ENCODE assay signal across 9 cellular contexts in genomic region chr3:134406331-134407246, GRCh38. TPM values are rescaled to one million over a fixed set of nuclear protein-coding genes. Genes with fewer than 3 reads are reported as not detected.
A peak's percentile ranks its signal among the peaks of the same experiment; 100 is the strongest.
DNase-seq lines count a peak whose midpoint lies in the region; ATAC-seq and TF ChIP-seq lines count a peak whose summit lies in the region.
"Had no signal": no experiment of that assay in that cellular context is flagged by ENCODE, and none has a peak within 500 bp of the region (broad histone marks: within the 10 kb centered on the region; RNA-seq: fewer than 3 reads in every experiment).

No MANE protein-coding gene starts in this region.

- CTCF ChIA-PET in MCF 10A (lab: Yijun Ruan, JAX), result interaction anchor here (0.7 kb wide), 1 partner anchor 99 kb away, joined by 3 read pairs; no protein-coding TSS in a partner anchor
- CTCF ChIA-PET in CD8-positive, alpha-beta T cell (lab: Charles Lee), result no interaction called here

- no peaks in the 10 kb centered on the region for H3K36me3 ChIP-seq in breast epithelium
- H3K36me3 ChIP-seq in suprapubic skin, result no peaks in the 10 kb centered on the region
- no peaks in the 10 kb centered on the region for H3K36me3 ChIP-seq in CD8-positive, alpha-beta T cell (ENCODE audit: insufficient read depth, low read length)

- peaks cover 0 to 3% of the 10 kb centered on the region in 2 donors for H3K4me1 ChIP-seq in breast epithelium
- H3K4me1 ChIP-seq in suprapubic skin, result peaks cover 14% of the 10 kb centered on the region
- no peaks in the 10 kb centered on the region for H3K4me1 ChIP-seq in CD8-positive, alpha-beta T cell (ENCODE audit: insufficient read depth, low read length)

- WGBS in suprapubic skin, result 10% methylated on average over 9 of the region's 64 CpGs

- H3K27ac ChIP-seq in breast epithelium (peak overlapping the region; percentile 4 to 34), suprapubic skin (no peak overlapping the region)
- H3K27ac ChIP-seq in CD8-positive, alpha-beta T cell (ENCODE audit: low read depth, low read length), result no peak overlapping the region
- H3K27ac ChIP-seq: PC-9 had no signal

- no peaks in the 10 kb centered on the region for H3K27me3 ChIP-seq in breast epithelium
- peaks cover 10% of the 10 kb centered on the region for H3K27me3 ChIP-seq in suprapubic skin
- no peaks in the 10 kb centered on the region for H3K27me3 ChIP-seq in CD8-positive, alpha-beta T cell (ENCODE audit: insufficient read depth, low read length)

- no peak for TF ChIP-seq POLR2A in breast epithelium (IDR thresholded peaks at IDR 0.05)
- TF ChIP-seq POLR2A in suprapubic skin (IDR thresholded peaks at IDR 0.05), result no peak

- no peaks in the 10 kb centered on the region for H3K4me1 Mint-ChIP-seq in MCF 10A (ENCODE audit: insufficient read depth, unreplicated experiment)
- no peaks in the 10 kb centered on the region for H3K4me1 Mint-ChIP-seq in CD8-positive, alpha-beta T cell (ENCODE audit: low read depth)

- no peaks in the 10 kb centered on the region for H3K27me3 Mint-ChIP-seq in MCF 10A (ENCODE audit: insufficient read depth, unreplicated experiment)
- H3K27me3 Mint-ChIP-seq in CD8-positive, alpha-beta T cell (ENCODE audit: low read depth), result peaks cover 59% of the 10 kb centered on the region

- peaks cover 0 to 4% of the 10 kb centered on the region in 2 donors for H3K9me3 ChIP-seq in breast epithelium
- H3K9me3 ChIP-seq in suprapubic skin, result no peaks in the 10 kb centered on the region
- no peaks in the 10 kb centered on the region for H3K9me3 ChIP-seq in CD8-positive, alpha-beta T cell (ENCODE audit: low read length)

- no peak overlapping the region for H3K27ac Mint-ChIP-seq in MCF 10A (ENCODE audit: low read depth, unreplicated experiment)
- H3K27ac Mint-ChIP-seq in CD8-positive, alpha-beta T cell, result no peak overlapping the region

- TF ChIP-seq EP300 in suprapubic skin (IDR thresholded peaks at IDR 0.05), result no peak

- no peak overlapping the region for H3K4me3 Mint-ChIP-seq in MCF 10A (ENCODE audit: unreplicated experiment)
- no peak overlapping the region for H3K4me3 Mint-ChIP-seq in CD8-positive, alpha-beta T cell

- TF ChIP-seq CTCF in breast epithelium (IDR thresholded peaks at IDR 0.05) (no peak), MCF 10A (IDR thresholded peaks at IDR 0.05; ENCODE audit: unreplicated experiment) (no peak), suprapubic skin (IDR thresholded peaks at IDR 0.05) (no peak)
- no peak for TF ChIP-seq CTCF in CD8-positive, alpha-beta T cell (IDR thresholded peaks at IDR 0.05)

- peaks cover 6% of the 10 kb centered on the region for H3K36me3 Mint-ChIP-seq in MCF 10A (ENCODE audit: insufficient read depth, unreplicated experiment)
- no peaks in the 10 kb centered on the region for H3K36me3 Mint-ChIP-seq in CD8-positive, alpha-beta T cell

- BruUV-seq in MCF 10A (replicated peaks; lab: Mats Ljungman, UMichigan), result no TSS peak

- ATAC-seq in left colon, result peak; percentile 90
- no peak for ATAC-seq in CD8-positive, alpha-beta T cell

- DNase-seq in breast epithelium (ENCODE audit: low spot score in 2 of 2) (no peak), MCF 10A (ENCODE audit: unreplicated experiment) (no peak), cerebellar nuclear complex (lab: John Stamatoyannopoulos, UW) (peak; percentile 10 to 47), left colon (peak in 1 of 2 donors; percentile 72), suprapubic skin (ENCODE audit: low spot score in 2 of 2) (no peak), NOMO-1 treated with dmso at 0.1 percent for 144 hours (lab: John Stamatoyannopoulos, UW; ENCODE audit: unreplicated experiment) (no peak), activated gamma-delta T cell treated with Interleukin-2 at 50 U/mL for 16 hours (no peak)
- no peak for DNase-seq in CD8-positive, alpha-beta T cell

- intact Hi-C loops in breast epithelium (cut with DNase I; ENCODE audit: low total_unique reads) (no loop called here), MCF 10A (cut with micrococcal nuclease) (no loop called here), left colon (cut with DNase I, micrococcal nuclease) (no loop called here)
- intact Hi-C loops in CD8-positive, alpha-beta T cell (cut with DNase I, micrococcal nuclease), result no loop called here

- POLR2A ChIA-PET in MCF 10A (lab: Yijun Ruan, JAX), result no interaction called here
- POLR2A ChIA-PET in CD8-positive, alpha-beta T cell (lab: Charles Lee), result no interaction called here

- H3K4me3 ChIP-seq in breast epithelium (peak overlapping the region; percentile 36 to 73 (median 54)), suprapubic skin (peak overlapping the region; percentile 45)
- H3K4me3 ChIP-seq in CD8-positive, alpha-beta T cell (ENCODE audit: low read depth, low read length), result no peak overlapping the region
- H3K4me3 ChIP-seq: PC-9 had no signal

- H3K9me3 Mint-ChIP-seq in MCF 10A (ENCODE audit: unreplicated experiment), result peaks cover 16% of the 10 kb centered on the region
- peaks cover 7% of the 10 kb centered on the region for H3K9me3 Mint-ChIP-seq in CD8-positive, alpha-beta T cell

RNA-seq across cellular contexts. Expression of gene AMOTL2, which starts 32.3 kb away (rescaled TPM):
- total RNA-seq in breast epithelium (100 to 1,000 TPM in 1 of 3 donors, 10 to 100 TPM in 2; 78.3 to 281 (median 83.2) TPM), MCF 10A (2022) (92.6 and 137 TPM in 2 replicates), left colon (10 to 100 TPM; 17.6 to 18.7 TPM), suprapubic skin (100 to 1,000 TPM in 2 of 4 donors, 10 to 100 TPM in 2; 80.4 to 118 (median 95.8) TPM)
- not detected for total RNA-seq in CD8-positive, alpha-beta T cell

Comparison
In these comparisons a context has a peak if more than half of its experiments do, and no peak if none do; other contexts are left out.
1. DNase-seq: peak in cerebellar nuclear complex (2 of 2); none in breast epithelium (0 of 2), MCF 10A (single experiment), suprapubic skin (0 of 2), NOMO-1 treated with dmso at 0.1 percent for 144 hours (single experiment), CD8-positive, alpha-beta T cell (0 of 7) and activated gamma-delta T cell treated with Interleukin-2 at 50 U/mL for 16 hours (single experiment).
2. H3K27ac ChIP-seq: peak in breast epithelium (2 of 2); none in suprapubic skin (single experiment) and CD8-positive, alpha-beta T cell (single experiment).
3. RNA of gene AMOTL2, which starts 32.3 kb away (total RNA-seq): 92.6 to 137 TPM in MCF 10A, 80.4 to 118 TPM in suprapubic skin, 78.3 to 281 TPM in breast epithelium and 17.6 to 18.7 TPM in left colon; not detected in CD8-positive, alpha-beta T cell; every median in the first group is over 10 times any median in the second.